In genomic region chr15:64224508-64224907, GRCh38 we compare ENCODE assay signal across 9 cellular contexts.
DNase-seq lines count a peak whose midpoint lies in the region; ATAC-seq, FAIRE-seq and TF ChIP-seq lines count a peak whose summit lies in the region.
"Had no signal": no experiment of that assay in that cellular context is flagged by ENCODE, and none has a peak within 500 bp of the region (broad histone marks: within the 10 kb centered on the region; RNA-seq: fewer than 3 reads in every experiment).

No MANE protein-coding gene starts in this region.

- H3K9ac ChIP-seq in IMR-90 (ENCODE audit: low read depth, low read length), result no peak overlapping the region

- no peak overlapping the region for H4K5ac ChIP-seq in IMR-90 (ENCODE audit: low read depth, low read length)

- H3K27me3 ChIP-seq in IMR-90 (ENCODE audit: control insufficient read depth, insufficient read depth, low read length), result no peaks in the 10 kb centered on the region
- no peaks in the 10 kb centered on the region for H3K27me3 ChIP-seq in ascending aorta

- no peak overlapping the region for H3K18ac ChIP-seq in IMR-90 (ENCODE audit: low read depth, low read length)

- H3K4me1 Mint-ChIP-seq in activated CD8-positive, alpha-beta T cell treated with anti-CD3 and anti-CD28 coated beads for 36 hours (ENCODE audit: low read depth), result peaks cover 28% of the 10 kb centered on the region

- no CpG with 5 or more reads among the region's 2 CpGs for WGBS in IMR-90 (ENCODE audit: extremely low coverage in 2 of 2, insufficient read length in 1 of 2), 2 experiments

- H2AFZ ChIP-seq in IMR-90 (replicated peaks; ENCODE audit: low read length, poor library complexity), result no peak overlapping the region

- no peak overlapping the region for H2BK20ac ChIP-seq in IMR-90 (ENCODE audit: low read depth, low read length)

- no peak overlapping the region for H2AK5ac ChIP-seq in IMR-90 (ENCODE audit: low read depth, low read length)

- intact Hi-C loops in IMR-90 (cut with micrococcal nuclease), result no loop called here
- intact Hi-C loops in ascending aorta (cut with DNase I), result no loop called here
- intact Hi-C loops in activated CD8-positive, alpha-beta T cell treated with anti-CD3 and anti-CD28 coated beads for 36 hours (cut with micrococcal nuclease), result no loop called here

- H2BK15ac ChIP-seq in IMR-90 (ENCODE audit: low read depth, low read length), result no peak overlapping the region

- no peak overlapping the region for H2BK5ac ChIP-seq in IMR-90 (ENCODE audit: low read depth, low read length, poor library complexity, severe bottlenecking)

- H3K79me1 ChIP-seq in IMR-90 (ENCODE audit: low read depth in 1 of 2, low read length in 2 of 2), result peaks cover 20 to 56% of the 10 kb centered on the region in 2 experiments; a peak in 3 of 4 replicates

- H3K23ac ChIP-seq in IMR-90 (ENCODE audit: low read depth, low read length), result no peak overlapping the region

- no peaks in the 10 kb centered on the region for H3K9me1 ChIP-seq in IMR-90 (ENCODE audit: insufficient read depth, low read length)

- H3K27ac ChIP-seq in IMR-90 (ENCODE audit: insufficient read depth, low read length) (no peak overlapping the region), ascending aorta (no peak overlapping the region)

- H4K91ac ChIP-seq in IMR-90 (ENCODE audit: insufficient read depth, low read depth, low read length), result no peak overlapping the region

- H3K36me3 Mint-ChIP-seq in activated CD8-positive, alpha-beta T cell treated with anti-CD3 and anti-CD28 coated beads for 36 hours (ENCODE audit: low read depth), result peaks cover 12% of the 10 kb centered on the region

- H3K36me3 ChIP-seq in IMR-90 (ENCODE audit: control insufficient read depth, insufficient read depth, low read length) (no peaks in the 10 kb centered on the region; the same call in 1 of the 2 replicates), ascending aorta (no peaks in the 10 kb centered on the region)

- CTCF ChIA-PET in IMR-90 (lab: Yijun Ruan, JAX), result no interaction called here
- CTCF ChIA-PET in activated CD8-positive, alpha-beta T cell treated with anti-CD3 and anti-CD28 coated beads for 36 hours (lab: Charles Lee), result no interaction called here

- dilution Hi-C loops in IMR-90 (cut with HindIII; ENCODE audit: low sequenced_read_pairs, unreplicated experiment), result no loop called here

- no peak overlapping the region for H3K4ac ChIP-seq in IMR-90 (ENCODE audit: low read depth, low read length)

- no peak for FAIRE-seq in H54 (lab: Jason Lieb, UNC)

- BruUV-seq in IMR-90 (replicated peaks; lab: Mats Ljungman, UMichigan), result no TSS peak

- H4K20me1 ChIP-seq in IMR-90 (ENCODE audit: insufficient read depth, low read length), result no peaks in the 10 kb centered on the region

- TF ChIP-seq POLR2A in IMR-90 (IDR thresholded peaks at IDR 0.05; ENCODE audit: low read depth, low read length) (no peak), H54 (IDR thresholded peaks at IDR 0.05; ENCODE audit: low read depth, low read length) (no peak)

- H3K4me1 ChIP-seq in IMR-90 (ENCODE audit: control insufficient read depth, insufficient read depth, low read length), result no peaks in the 10 kb centered on the region
- no peaks in the 10 kb centered on the region for H3K4me1 ChIP-seq in ascending aorta

- peak; percentile 18 for DNase-seq in AG08395 (ENCODE audit: low spot score)
- peak; percentile 66 for DNase-seq in IMR-90
- peak; percentile 62 for DNase-seq in astrocyte of the spinal cord (ENCODE audit: low read depth, low spot score)
- DNase-seq in kidney glomerular epithelial cell (lab: John Stamatoyannopoulos, UW), result peak; percentile 14
- DNase-seq in ascending aorta (ENCODE audit: low spot score in 2 of 2), result no peak
- DNase-seq in SIG-M5 treated with dmso at 0.1 percent for 504 hours (lab: John Stamatoyannopoulos, UW; ENCODE audit: unreplicated experiment), result no peak
- DNase-seq in activated CD8-positive, alpha-beta T cell treated with anti-CD3 and anti-CD28 coated beads for 36 hours, result no peak
- DNase-seq in H54 (ENCODE audit: insufficient read length, low spot score), result no peak
- DNase-seq: NCI-H187 had no signal

- no peak for TF ChIP-seq RAD21 in IMR-90 (IDR thresholded peaks at IDR 0.05; ENCODE audit: low read length)

- H3K27me3 Mint-ChIP-seq in activated CD8-positive, alpha-beta T cell treated with anti-CD3 and anti-CD28 coated beads for 36 hours, result no peaks in the 10 kb centered on the region

- TF ChIP-seq CTCF in IMR-90 (conservative IDR thresholded peaks at IDR 0.05; ENCODE audit: low read depth, low read length) (no peak), astrocyte of the spinal cord (IDR thresholded peaks at IDR 0.05; ENCODE audit: low read depth, low read length) (no peak), ascending aorta (IDR thresholded peaks at IDR 0.05) (no peak)
- TF ChIP-seq CTCF in activated CD8-positive, alpha-beta T cell treated with anti-CD3 and anti-CD28 coated beads for 36 hours (IDR thresholded peaks at IDR 0.05), result no peak

- no peak overlapping the region for H3K4me3 Mint-ChIP-seq in activated CD8-positive, alpha-beta T cell treated with anti-CD3 and anti-CD28 coated beads for 36 hours

- no peak overlapping the region for H4K8ac ChIP-seq in IMR-90 (ENCODE audit: low read depth in 2 of 2, low read length in 2 of 2)

- POLR2A ChIA-PET in IMR-90 (lab: Charles Lee; ENCODE audit: unreplicated experiment), result no interaction called here
- POLR2A ChIA-PET in activated CD8-positive, alpha-beta T cell treated with anti-CD3 and anti-CD28 coated beads for 36 hours (lab: Charles Lee), result no interaction called here

- 0 out of 2 replicates have a peak overlapping the region, but pooled peaks have one; percentile 7 for H3K4me2 ChIP-seq in IMR-90 (ENCODE audit: low read depth, low read length)

- peaks cover 4% of the 10 kb centered on the region for H3K9me3 Mint-ChIP-seq in activated CD8-positive, alpha-beta T cell treated with anti-CD3 and anti-CD28 coated beads for 36 hours

- H3K14ac ChIP-seq in IMR-90 (replicated peaks; ENCODE audit: low read depth, low read length), result no peak overlapping the region

- no peak overlapping the region for H3K56ac ChIP-seq in IMR-90 (ENCODE audit: extremely low read depth, insufficient read depth, low read length)

- H2BK120ac ChIP-seq in IMR-90 (ENCODE audit: low read depth, low read length), result no peak overlapping the region

- no peak overlapping the region for H2AK9ac ChIP-seq in IMR-90 (replicated peaks; ENCODE audit: low read depth, low read length, poor library complexity)

- no peak; the same call in 1 of the 2 replicates for ATAC-seq in IMR-90 (ENCODE audit: low read depth)
- ATAC-seq in activated CD8-positive, alpha-beta T cell treated with anti-CD3 and anti-CD28 coated beads for 36 hours, result no peak

- in situ Hi-C loops in IMR-90 (cut with MboI; ENCODE audit: low sequenced_read_pairs), result no loop called here
- in situ Hi-C loops in astrocyte of the spinal cord (cut with HindIII; ENCODE audit: low sequenced_read_pairs), result no loop called here

- H3K9me3 ChIP-seq in IMR-90 (ENCODE audit: control insufficient read depth, insufficient read depth, low read length) (no peaks in the 10 kb centered on the region), ascending aorta (no peaks in the 10 kb centered on the region)

- H3K27ac Mint-ChIP-seq in activated CD8-positive, alpha-beta T cell treated with anti-CD3 and anti-CD28 coated beads for 36 hours, result no peak overlapping the region

- H3K4me3 ChIP-seq in IMR-90 (ENCODE audit: insufficient read depth, low read depth, low read length) (no peak overlapping the region), astrocyte of the spinal cord (ENCODE audit: low read depth, low read length) (no peak overlapping the region), ascending aorta (no peak overlapping the region)

TF ChIP-seq in IMR-90, 13 proteins besides CTCF, POLR2A, EP300 and RAD21:
- no peak for TF ChIP-seq SMC3 (IDR thresholded peaks at IDR 0.05; ENCODE audit: low read depth, low read length)
- no peak for TF ChIP-seq RCOR1 (IDR thresholded peaks at IDR 0.05; ENCODE audit: insufficient replicate concordance, low read length)
- no peak for TF ChIP-seq CHD1 (IDR thresholded peaks at IDR 0.05; ENCODE audit: low read depth, low read length)
- TF ChIP-seq MAFK (IDR thresholded peaks at IDR 0.05; ENCODE audit: low read depth, low read length), result no peak
- TF ChIP-seq, protein P1, sequence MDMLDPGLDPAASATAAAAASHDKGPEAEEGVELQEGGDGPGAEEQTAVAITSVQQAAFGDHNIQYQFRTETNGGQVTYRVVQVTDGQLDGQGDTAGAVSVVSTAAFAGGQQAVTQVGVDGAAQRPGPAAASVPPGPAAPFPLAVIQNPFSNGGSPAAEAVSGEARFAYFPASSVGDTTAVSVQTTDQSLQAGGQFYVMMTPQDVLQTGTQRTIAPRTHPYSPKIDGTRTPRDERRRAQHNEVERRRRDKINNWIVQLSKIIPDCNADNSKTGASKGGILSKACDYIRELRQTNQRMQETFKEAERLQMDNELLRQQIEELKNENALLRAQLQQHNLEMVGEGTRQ (IDR thresholded peaks at IDR 0.05; ENCODE audit: low read depth, low read length), result no peak
- TF ChIP-seq, protein P2, sequence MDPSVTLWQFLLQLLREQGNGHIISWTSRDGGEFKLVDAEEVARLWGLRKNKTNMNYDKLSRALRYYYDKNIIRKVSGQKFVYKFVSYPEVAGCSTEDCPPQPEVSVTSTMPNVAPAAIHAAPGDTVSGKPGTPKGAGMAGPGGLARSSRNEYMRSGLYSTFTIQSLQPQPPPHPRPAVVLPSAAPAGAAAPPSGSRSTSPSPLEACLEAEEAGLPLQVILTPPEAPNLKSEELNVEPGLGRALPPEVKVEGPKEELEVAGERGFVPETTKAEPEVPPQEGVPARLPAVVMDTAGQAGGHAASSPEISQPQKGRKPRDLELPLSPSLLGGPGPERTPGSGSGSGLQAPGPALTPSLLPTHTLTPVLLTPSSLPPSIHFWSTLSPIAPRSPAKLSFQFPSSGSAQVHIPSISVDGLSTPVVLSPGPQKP (IDR thresholded peaks at IDR 0.05; ENCODE audit: borderline replicate concordance, low read depth, low read length), result no peak
- TF ChIP-seq MXI1 (IDR thresholded peaks at IDR 0.05; ENCODE audit: borderline replicate concordance, low read depth, low read length), result no peak
- no peak for TF ChIP-seq RFX5 (IDR thresholded peaks at IDR 0.05; ENCODE audit: low read depth, low read length)
- no peak for TF ChIP-seq NFE2L2 (IDR thresholded peaks at IDR 0.05; ENCODE audit: low read depth, low read length)
- TF ChIP-seq BHLHE40 (IDR thresholded peaks at IDR 0.05; ENCODE audit: low read depth, low read length), result no peak

Comparison
In these comparisons a context has a peak if more than half of its experiments do, and no peak if none do; other contexts are left out.
1. DNase-seq: peak in AG08395 (single experiment), IMR-90 (single experiment), astrocyte of the spinal cord (single experiment) and kidney glomerular epithelial cell (single experiment); none in ascending aorta (0 of 2), SIG-M5 treated with dmso at 0.1 percent for 504 hours (single experiment), activated CD8-positive, alpha-beta T cell treated with anti-CD3 and anti-CD28 coated beads for 36 hours (single experiment) and H54 (single experiment).